In genomic region chr22:37184380-37184755, GRCh38 we compare ENCODE assay signal across 19 cellular contexts. TPM values are rescaled to one million over a fixed set of nuclear protein-coding genes. Genes with fewer than 3 reads are reported as not detected.
"Had no signal": no experiment of that assay in that cellular context is flagged by ENCODE, and none has a peak within 500 bp of the region (broad histone marks: within the 10 kb centered on the region; RNA-seq: fewer than 3 reads in every experiment).

No MANE protein-coding gene starts in this region.

- H3K9me3 Mint-ChIP-seq: dendritic cell treated with granulocyte-macrophage colony-stimulating factor and Interleukin-4, amounts not matched to agents 40 ng/mL and 50 ng/mL, for 4 days; naive B cell; T-helper 2 cell treated with Interferon-gamma antibody and Interleukin-4, amounts not matched to agents 5 μg/mL and 100 μg/mL, for 36 hours had no signal

- H3K27ac ChIP-seq: psoas muscle, sigmoid colon, suprapubic skin had no signal

- H3K4me3 ChIP-seq: lung, psoas muscle, sigmoid colon, suprapubic skin had no signal

- H3K9me3 ChIP-seq: psoas muscle, sigmoid colon, suprapubic skin had no signal

- H3K4me3 Mint-ChIP-seq: dendritic cell treated with granulocyte-macrophage colony-stimulating factor and Interleukin-4, amounts not matched to agents 40 ng/mL and 50 ng/mL, for 4 days; naive B cell; T-helper 2 cell treated with Interferon-gamma antibody and Interleukin-4, amounts not matched to agents 5 μg/mL and 100 μg/mL, for 36 hours had no signal

- H3K36me3 ChIP-seq: suprapubic skin had no signal

- H3K27ac Mint-ChIP-seq: dendritic cell treated with granulocyte-macrophage colony-stimulating factor and Interleukin-4, amounts not matched to agents 40 ng/mL and 50 ng/mL, for 4 days had no signal

- ATAC-seq: activated CD4-positive, CD25-positive, alpha-beta regulatory T cell treated with anti-CD3 and anti-CD28 coated beads, Interleukin-2, amount 50 U/mL, for 24 hours; psoas muscle; stimulated activated naive CD8-positive, alpha-beta T cell treated with anti-CD3 and anti-CD28 coated beads, Interleukin-15, Interleukin-2, amounts not matched to agents 100 U/mL and 50 U/mL, for 24 hours had no signal

- H3K27me3 ChIP-seq: sigmoid colon, suprapubic skin had no signal

- DNase-seq: activated CD4-positive, alpha-beta T cell treated with anti-CD3 and anti-CD28 coated beads, Interleukin-2, amount 50 U/mL, for 48 hours; activated gamma-delta T cell; activated T-cell treated with anti-CD3 and anti-CD28 coated beads, Interleukin-2, amount 50 U/mL, for 48 hours; hypothalamus; kidney glomerular epithelial cell; midbrain; naive B cell; occipital lobe; stimulated activated CD4-positive, alpha-beta T cell treated with anti-CD3 and anti-CD28 coated beads, Interleukin-2, amount 100 ng/mL, for 24 hours; stimulated activated naive CD8-positive, alpha-beta T cell treated with anti-CD3 and anti-CD28 coated beads, Interleukin-15, Interleukin-2, amounts not matched to agents 100 U/mL and 50 U/mL, for 24 hours had no signal

RNA-seq across cellular contexts. Expression of gene SSTR3, which starts 27.9 kb away (rescaled TPM):
- total RNA-seq: epithelial cell of proximal tubule, occipital lobe, psoas muscle, suprapubic skin, ureter had no signal

RNA-seq across cellular contexts. Expression of gene IL2RB, which starts 34.7 kb away (rescaled TPM):
- total RNA-seq: occipital lobe had no signal

RNA-seq across cellular contexts. Expression of gene RAC2, which starts 59.7 kb away (rescaled TPM):
- total RNA-seq: occipital lobe had no signal
